Comparison of ENCODE assay signal across 22 cellular contexts in genomic region chr3:154690413-154690812, GRCh38.
A peak's percentile ranks its signal among the peaks of the same experiment; 100 is the strongest.
DNase-seq lines count a peak whose midpoint lies in the region; ATAC-seq, FAIRE-seq and TF ChIP-seq lines count a peak whose summit lies in the region.
"Had no signal": no experiment of that assay in that cellular context is flagged by ENCODE, and none has a peak within 500 bp of the region (broad histone marks: within the 10 kb centered on the region; RNA-seq: fewer than 3 reads in every experiment).

No MANE protein-coding gene starts in this region.

- no peak overlapping the region for H3K4me3 ChIP-seq in H1 (ENCODE audit: extremely low read depth in 1 of 4, insufficient read depth in 2 of 4, low read depth in 3 of 4, low read length in 4 of 4)
- H3K4me3 ChIP-seq: body of pancreas, gastroesophageal sphincter, MG63, sigmoid colon had no signal

- no peaks in the 10 kb centered on the region for H3K9me3 ChIP-seq in H1 (ENCODE audit: insufficient read depth in 2 of 2, low read depth in 1 of 2, low read length in 1 of 2)
- H3K9me3 ChIP-seq: body of pancreas, gastroesophageal sphincter, MG63, sigmoid colon had no signal

- CTCF ChIA-PET in H1 (lab: Charles Lee; ENCODE audit: partially characterized antibody) = interaction anchor here (0.8 kb wide), 1 partner anchor 137 kb away, joined by 3 read pairs; no protein-coding TSS in a partner anchor

- H3K23me2 ChIP-seq in H1 (ENCODE audit: low read depth, low read length) = no peaks in the 10 kb centered on the region

- peaks cover 4% of the 10 kb centered on the region for H3K9me3 Mint-ChIP-seq in activated T-cell treated with anti-CD3 and anti-CD28 coated beads, Interleukin-2, amount 50 U/mL, for 4 hours
- H3K9me3 Mint-ChIP-seq: activated B cell treated with CpG ODN at 0.5 μM for 24 hours had no signal

- H3K4me2 ChIP-seq in H1 (ENCODE audit: insufficient read depth in 1 of 2, low read depth in 2 of 2, low read length in 2 of 2) = no peak overlapping the region

- H3K4me3 Mint-ChIP-seq in activated T-cell treated with anti-CD3 and anti-CD28 coated beads, Interleukin-2, amount 50 U/mL, for 4 hours = no peak overlapping the region
- H3K4me3 Mint-ChIP-seq: activated B cell treated with CpG ODN at 0.5 μM for 24 hours; activated CD8-positive, alpha-beta memory T cell treated with anti-CD3 and anti-CD28 coated beads, Interleukin-2, amount 10 ng/mL, durations not matched to agents 7 days and 5 days had no signal

- no peak for TF ChIP-seq EP300 in H1 (IDR thresholded peaks at IDR 0.05; ENCODE audit: borderline replicate concordance in 1 of 2, low read depth in 2 of 2, low read length in 2 of 2)

- no peak overlapping the region for H2AK5ac ChIP-seq in H1 (ENCODE audit: low read depth, low read length)

- 0 out of 2 replicates have a peak overlapping the region, but pooled peaks have one; percentile 68 for H2AFZ ChIP-seq in H1 (ENCODE audit: low read length)

- no peak for TF ChIP-seq POLR2A in H1 (IDR thresholded peaks at IDR 0.05; ENCODE audit: control extremely low read depth in 1 of 2, low read depth in 2 of 2, low read length in 2 of 2)

- H4K8ac ChIP-seq in H1 (ENCODE audit: extremely low read depth, insufficient read depth, low read length) = no peak overlapping the region

- H2BK20ac ChIP-seq in H1 (ENCODE audit: low read length) = no peak overlapping the region

- no peaks in the 10 kb centered on the region for H3K4me1 ChIP-seq in H1 (replicated peaks in 1 of 4; ENCODE audit: control insufficient read depth in 3 of 4, insufficient read depth in 4 of 4, low read length in 3 of 4)
- H3K4me1 ChIP-seq: body of pancreas, gastroesophageal sphincter, sigmoid colon had no signal

- H4K91ac ChIP-seq in H1 (replicated peaks; ENCODE audit: insufficient read length, low read length) = no peak overlapping the region

- no peaks in the 10 kb centered on the region for H3K27me3 Mint-ChIP-seq in activated T-cell treated with anti-CD3 and anti-CD28 coated beads, Interleukin-2, amount 50 U/mL, for 4 hours (ENCODE audit: low read depth)
- H3K27me3 Mint-ChIP-seq: activated B cell treated with CpG ODN at 0.5 μM for 24 hours; activated CD8-positive, alpha-beta memory T cell treated with anti-CD3 and anti-CD28 coated beads, Interleukin-2, amount 10 ng/mL, durations not matched to agents 7 days and 5 days had no signal

- H3K14ac ChIP-seq in H1 (ENCODE audit: insufficient read length) = no peak overlapping the region

- H3K36me3 ChIP-seq in H1 (ENCODE audit: control insufficient read depth in 2 of 4, insufficient read depth in 4 of 4, low read length in 3 of 4) = no peaks in the 10 kb centered on the region
- H3K36me3 ChIP-seq: gastroesophageal sphincter, MG63, sigmoid colon had no signal

- no peak overlapping the region for H2BK12ac ChIP-seq in H1 (ENCODE audit: low read depth, low read length)

- H2BK5ac ChIP-seq in H1 (ENCODE audit: low read depth, low read length) = no peak overlapping the region

- ATAC-seq in GM18519 (IDR thresholded peaks at IDR 0.05; ENCODE audit: low FRiP score, unreplicated experiment) = peak; percentile 54
- peak; percentile 54 for ATAC-seq in GM21381 (IDR thresholded peaks at IDR 0.05; ENCODE audit: unreplicated experiment)
- ATAC-seq in HG02981 (IDR thresholded peaks at IDR 0.05; ENCODE audit: unreplicated experiment) = peak; percentile 45
- no peak for ATAC-seq in activated T-cell treated with anti-CD3 and anti-CD28 coated beads, Interleukin-2, amount 50 U/mL, for 4 hours
- ATAC-seq: activated CD8-positive, alpha-beta memory T cell treated with anti-CD3 and anti-CD28 coated beads, Interleukin-2, amount 10 ng/mL, durations not matched to agents 7 days and 5 days; body of pancreas; gastroesophageal sphincter; Right ventricle myocardium inferior had no signal

- H4K5ac ChIP-seq in H1 (ENCODE audit: insufficient read length, low read depth, low read length) = no peak overlapping the region

- H3K4ac ChIP-seq in H1 (replicated peaks; ENCODE audit: insufficient read length, low read depth, low read length) = no peak overlapping the region

- no peak overlapping the region for H3K56ac ChIP-seq in H1 (replicated peaks; ENCODE audit: insufficient read length, low read depth, low read length)

- H3K23ac ChIP-seq in H1 (ENCODE audit: insufficient read length) = no peak overlapping the region

- no peaks in the 10 kb centered on the region for H3K4me1 Mint-ChIP-seq in activated T-cell treated with anti-CD3 and anti-CD28 coated beads, Interleukin-2, amount 50 U/mL, for 4 hours (ENCODE audit: low read depth)
- H3K4me1 Mint-ChIP-seq: activated B cell treated with CpG ODN at 0.5 μM for 24 hours; activated CD8-positive, alpha-beta memory T cell treated with anti-CD3 and anti-CD28 coated beads, Interleukin-2, amount 10 ng/mL, durations not matched to agents 7 days and 5 days had no signal

- H3K36me3 Mint-ChIP-seq in activated T-cell treated with anti-CD3 and anti-CD28 coated beads, Interleukin-2, amount 50 U/mL, for 4 hours (ENCODE audit: insufficient read depth) = no peaks in the 10 kb centered on the region
- H3K36me3 Mint-ChIP-seq: activated CD8-positive, alpha-beta memory T cell treated with anti-CD3 and anti-CD28 coated beads, Interleukin-2, amount 10 ng/mL, durations not matched to agents 7 days and 5 days had no signal

- no peak for TF ChIP-seq RAD21 in H1 (IDR thresholded peaks at IDR 0.05 in 1 of 2, conservative IDR thresholded peaks at IDR 0.05 in 1 of 2; ENCODE audit: low read depth in 2 of 2, low read length in 2 of 2)

- no peak overlapping the region for H3K27ac ChIP-seq in H1 (ENCODE audit: low read depth, low read length)
- H3K27ac ChIP-seq: body of pancreas, gastroesophageal sphincter, sigmoid colon had no signal

- H2BK120ac ChIP-seq in H1 (replicated peaks; ENCODE audit: low read depth, low read length) = no peak overlapping the region

- H3K79me2 ChIP-seq in H1 (ENCODE audit: control insufficient read depth in 1 of 2, insufficient read depth in 2 of 2, low read length in 2 of 2) = no peaks in the 10 kb centered on the region

- no peak overlapping the region for H2BK15ac ChIP-seq in H1 (ENCODE audit: low read length)

- no peaks in the 10 kb centered on the region for H4K20me1 ChIP-seq in H1 (replicated peaks in 1 of 2; ENCODE audit: control insufficient read depth in 1 of 2, insufficient read depth in 2 of 2, low read length in 2 of 2)

- no peak overlapping the region for H3K18ac ChIP-seq in H1 (ENCODE audit: extremely low read depth, low read length)

- POLR2A ChIA-PET in H1 (lab: Charles Lee; ENCODE audit: partially characterized antibody) = no interaction called here

- no peak for TF ChIP-seq CTCF in H1 (IDR thresholded peaks at IDR 0.05; ENCODE audit: control extremely low read depth in 1 of 3, insufficient read depth in 1 of 3, low read depth in 1 of 3, low read length in 3 of 3)

- H3K79me1 ChIP-seq in H1 (ENCODE audit: low read depth, low read length) = no peaks in the 10 kb centered on the region

- no peak overlapping the region for H3K9ac ChIP-seq in H1 (replicated peaks in 1 of 4; ENCODE audit: extremely low read depth in 1 of 4, low read depth in 3 of 4, low read length in 3 of 4)

- DNase-seq in H1 (ENCODE audit: low read depth in 1 of 2, low spot score in 2 of 2) (no peak), COR-L47 (lab: John Stamatoyannopoulos, UW) (no peak)
- no peak for DNase-seq in activated T-cell treated with anti-CD3 and anti-CD28 coated beads, Interleukin-2, amount 50 U/mL, for 4 hours
- no peak for DNase-seq in activated effector memory CD4-positive, alpha-beta T cell treated with anti-CD3 and anti-CD28 coated beads, Interleukin-2, amount 50 U/mL, for 16 hours
- DNase-seq: activated B cell treated with CpG ODN at 0.5 μM for 24 hours; activated CD8-positive, alpha-beta memory T cell treated with anti-CD3 and anti-CD28 coated beads, Interleukin-2, amount 10 ng/mL, durations not matched to agents 7 days and 5 days; body of pancreas; cortex of kidney; GDM1; MG63; NCI-H187; NCI-H446 treated with DMSO at 0.1 percent for 48 hours; sigmoid colon; stimulated activated CD4-positive, alpha-beta T cell treated with anti-CD3 and anti-CD28 coated beads, Interleukin-2, amount 100 ng/mL, for 24 hours; T-helper 2 cell had no signal

- FAIRE-seq in H1 (lab: Jason Lieb, UNC) = no peak
- FAIRE-seq: D721Med, endothelial cell of umbilical vein had no signal

- H3K27me3 ChIP-seq in H1 (replicated peaks in 1 of 4; ENCODE audit: control insufficient read depth in 3 of 4, extremely low read depth in 1 of 4, insufficient read depth in 3 of 4, low read length in 3 of 4) = no peaks in the 10 kb centered on the region
- H3K27me3 ChIP-seq: body of pancreas, gastroesophageal sphincter, MG63, sigmoid colon had no signal

TF ChIP-seq in H1, 55 proteins besides CTCF, POLR2A, EP300 and RAD21:
- TF ChIP-seq MAX (IDR thresholded peaks at IDR 0.05) (no peak), TCF12 (IDR thresholded peaks at IDR 0.05; ENCODE audit: low read depth, low read length) (no peak), SIN3A (conservative IDR thresholded peaks at IDR 0.05 in 1 of 2, IDR thresholded peaks at IDR 0.05 in 1 of 2; ENCODE audit: low read depth in 1 of 2, low read length in 2 of 2) (no peak), ZNF274 (IDR thresholded peaks at IDR 0.05; ENCODE audit: borderline replicate concordance, extremely low read depth, low read length) (no peak), FOSL1 (IDR thresholded peaks at IDR 0.05; ENCODE audit: insufficient read depth, low read depth, low read length) (no peak), RBBP5 (IDR thresholded peaks at IDR 0.05; ENCODE audit: borderline replicate concordance, low read depth, low read length) (no peak), SIX5 (IDR thresholded peaks at IDR 0.05; ENCODE audit: low read depth, low read length) (no peak), CHD1 (IDR thresholded peaks at IDR 0.05; ENCODE audit: low read depth, low read length) (no peak), TBP (IDR thresholded peaks at IDR 0.05; ENCODE audit: low read depth, low read length) (no peak), GTF2F1 (IDR thresholded peaks at IDR 0.05; ENCODE audit: borderline replicate concordance, low read depth, low read length) (no peak), YY1 (IDR thresholded peaks at IDR 0.05; ENCODE audit: low read depth, low read length) (no peak), TEAD4 (IDR thresholded peaks at IDR 0.05; ENCODE audit: low read depth, low read length) (no peak), BRCA1 (IDR thresholded peaks at IDR 0.05; ENCODE audit: low read depth, low read length) (no peak), JUN (IDR thresholded peaks at IDR 0.05; ENCODE audit: low read depth, low read length) (no peak), SIRT6 (IDR thresholded peaks at IDR 0.05; ENCODE audit: low read length) (no peak), RXRA (IDR thresholded peaks at IDR 0.05; ENCODE audit: insufficient read depth, low read depth, low read length) (no peak)
TF ChIP-seq in H1: peak in this region for 0.

Comparison
In these comparisons a context has a peak if more than half of its experiments do, and no peak if none do; other contexts are left out.
1. ATAC-seq: peak in GM18519 (single experiment), GM21381 (single experiment) and HG02981 (single experiment); none in activated T-cell treated with anti-CD3 and anti-CD28 coated beads, Interleukin-2, amount 50 U/mL, for 4 hours (0 of 2).